Comparison of ENCODE assay signal across 8 cellular contexts in genomic region chrX:15673970-15674369, GRCh38. TPM values are rescaled to one million over a fixed set of nuclear protein-coding genes. Genes with fewer than 3 reads are reported as not detected.
DNase-seq lines count a peak whose midpoint lies in the region; FAIRE-seq and TF ChIP-seq lines count a peak whose summit lies in the region.

No MANE protein-coding gene starts in this region.

- H3K9ac ChIP-seq in skeletal muscle tissue (ENCODE audit: low read depth in 1 of 3, low read length in 3 of 3), result peak overlapping the region; percentile 79 to 93 (median 93)

- H4K20me1 ChIP-seq in hepatocyte (ENCODE audit: insufficient read depth, poor library complexity, severe bottlenecking), result no peaks in the 10 kb centered on the region

- no peak for TF ChIP-seq POLR2A in GM12892 (IDR thresholded peaks at IDR 0.05; ENCODE audit: low read depth, low read length)

- H2AFZ ChIP-seq in hepatocyte, result peak overlapping the region; percentile 65

- peaks cover 32% of the 10 kb centered on the region for H3K79me2 ChIP-seq in hepatocyte

- no peaks in the 10 kb centered on the region for H3K9me2 ChIP-seq in hepatocyte (replicated peaks; ENCODE audit: insufficient read depth)

- DNase-seq in hepatocyte (ENCODE audit: low spot score) (no peak), NCI-H146 (lab: John Stamatoyannopoulos, UW) (no peak), GM12892 (ENCODE audit: insufficient read length) (no peak), NCI-H146 treated with DMSO at 0.1 percent for 48 hours (lab: John Stamatoyannopoulos, UW; ENCODE audit: unreplicated experiment) (no peak)
- DNase-seq in stimulated activated CD4-positive, alpha-beta T cell treated with anti-CD3 and anti-CD28 coated beads, Interleukin-1b, Interleukin-23, amount 100 ng/mL, for 48 hours, result no peak

- H3K27ac ChIP-seq in VCaP (peak overlapping the region; percentile 86), hepatocyte (peak overlapping the region; percentile 100), skeletal muscle tissue (ENCODE audit: low read depth, low read length) (peak overlapping the region; percentile 94)

- H3K9me3 ChIP-seq in hepatocyte (ENCODE audit: low read depth), result no peaks in the 10 kb centered on the region
- H3K9me3 ChIP-seq in skeletal muscle tissue (ENCODE audit: control insufficient read depth in 3 of 3, low read length in 3 of 3), result no peaks in the 10 kb centered on the region

- WGBS in hepatocyte (ENCODE audit: low lambda C conversion rate, missing lambda C conversion rate), result 86% methylated on average over 3 of the region's 3 CpGs

- no peak for FAIRE-seq in GM12892 (lab: Jason Lieb, UNC)

- H3K36me3 ChIP-seq in hepatocyte (replicated peaks; ENCODE audit: insufficient read depth, low read depth) (no peaks in the 10 kb centered on the region), skeletal muscle tissue (ENCODE audit: control insufficient read depth in 3 of 3, insufficient read depth in 3 of 3, low read length in 3 of 3) (no peaks in the 10 kb centered on the region)

- TF ChIP-seq CTCF in VCaP (conservative IDR thresholded peaks at IDR 0.05) (no peak), hepatocyte (IDR thresholded peaks at IDR 0.05; ENCODE audit: poor library complexity) (no peak)

- H3K27me3 ChIP-seq in hepatocyte, result no peaks in the 10 kb centered on the region
- H3K27me3 ChIP-seq in skeletal muscle tissue (ENCODE audit: control insufficient read depth in 3 of 3, insufficient read depth in 3 of 3, low read length in 3 of 3), result peaks cover 0 to 5% (median 0%) of the 10 kb centered on the region in 3 donors

- H3K4me3 ChIP-seq in GM08714 (ENCODE audit: low read length) (peak overlapping the region; percentile 76), hepatocyte (peak overlapping the region; percentile 69), skeletal muscle tissue (ENCODE audit: low read length in 3 of 3) (peak overlapping the region; percentile 89 to 95 (median 94))

- peak overlapping the region; percentile 74 for H3K4me2 ChIP-seq in hepatocyte

- no peaks in the 10 kb centered on the region for H3K4me1 ChIP-seq in hepatocyte (ENCODE audit: insufficient read depth)
- peaks cover 7 to 28% (median 8%) of the 10 kb centered on the region in 3 donors for H3K4me1 ChIP-seq in skeletal muscle tissue (ENCODE audit: control insufficient read depth in 3 of 3, insufficient read depth in 3 of 3, low read length in 3 of 3)

RNA-seq across cellular contexts. Expression of gene CLTRN, which starts 9.4 kb away (rescaled TPM):
- total RNA-seq in hepatocyte (30.5 and 37.4 TPM in 2 replicates), skeletal muscle tissue (not detected)
- polyA plus RNA-seq in hepatocyte, result 22.7 and 32.6 TPM in 2 replicates
- polyA plus RNA-seq in GM12892 (2012; ENCODE audit: missing spikeins), result 0.21 TPM

Comparison
In these comparisons a context has a peak if more than half of its experiments do, and no peak if none do; other contexts are left out.
1. RNA of gene CLTRN, which starts 9.4 kb away (total RNA-seq): 30.5 to 37.4 TPM in hepatocyte; not detected in skeletal muscle tissue (single experiment); every median in the first group is over 10 times any median in the second.
2. Peak in every context shown above with its lines, with median percentiles within 50 percentile points of each other: H3K4me3 ChIP-seq and H3K27ac ChIP-seq.